Comparison of ENCODE assay signal across 15 cellular contexts in genomic region chr22:49020314-49020713, GRCh38.
DNase-seq lines count a peak whose midpoint lies in the region; ATAC-seq, FAIRE-seq and TF ChIP-seq lines count a peak whose summit lies in the region.
"Had no signal": no experiment of that assay in that cellular context is flagged by ENCODE, and none has a peak within 500 bp of the region (broad histone marks: within the 10 kb centered on the region; RNA-seq: fewer than 3 reads in every experiment).

No MANE protein-coding gene starts in this region.

- no peak overlapping the region for H2AFZ ChIP-seq in osteoblast (ENCODE audit: low read length)

- H3K27ac ChIP-seq in kidney (ENCODE audit: low read depth in 2 of 2, low read length in 2 of 2) (no peak overlapping the region), osteoblast (ENCODE audit: low read depth, low read length) (no peak overlapping the region), testis (no peak overlapping the region)
- H3K27ac ChIP-seq: BLaER1 treated with 17β-estradiol and CSF1 and Interleukin-3, amounts not matched to agents 10 nM and 100 nM had no signal

- intact Hi-C loops in cardiac septum (cut with DNase I) (no loop called here), Right ventricle myocardium inferior (cut with DNase I) (no loop called here), kidney (cut with DNase I) (no loop called here), testis (cut with DNase I; ENCODE audit: low total_unique reads) (no loop called here)

- no peaks in the 10 kb centered on the region for H3K9me3 ChIP-seq in kidney (ENCODE audit: control insufficient read depth in 1 of 2, low read length in 2 of 2)
- H3K9me3 ChIP-seq in osteoblast (ENCODE audit: low read depth, low read length) = no peaks in the 10 kb centered on the region
- H3K9me3 ChIP-seq in testis = no peaks in the 10 kb centered on the region
- H3K9me3 ChIP-seq: BLaER1 treated with 17β-estradiol and CSF1 and Interleukin-3, amounts not matched to agents 10 nM and 100 nM had no signal

- H3K9ac ChIP-seq in kidney (ENCODE audit: low read length in 2 of 2) = no peak overlapping the region
- H3K9ac ChIP-seq: BLaER1 treated with 17β-estradiol and CSF1 and Interleukin-3, amounts not matched to agents 10 nM and 100 nM had no signal

- H3K27me3 ChIP-seq in osteoblast (ENCODE audit: insufficient read depth, low read length) (no peaks in the 10 kb centered on the region), testis (no peaks in the 10 kb centered on the region)

- TF ChIP-seq CTCF in kidney (IDR thresholded peaks at IDR 0.05; ENCODE audit: borderline replicate concordance, extremely low read depth, insufficient read depth) (no peak), osteoblast (IDR thresholded peaks at IDR 0.05; ENCODE audit: extremely low read depth, low read depth, low read length) (no peak), testis (IDR thresholded peaks at IDR 0.05) (no peak)

- no peak for FAIRE-seq in kidney (lab: Jason Lieb, UNC)
- FAIRE-seq: GM12878, H1 had no signal

- no peak for TF ChIP-seq POLR2A in testis (IDR thresholded peaks at IDR 0.05)

- H4K20me1 ChIP-seq in osteoblast (ENCODE audit: insufficient read depth, low read length) = no peaks in the 10 kb centered on the region

- no peak for ATAC-seq in Right ventricle myocardium inferior
- ATAC-seq in HG03460 (IDR thresholded peaks at IDR 0.05; ENCODE audit: unreplicated experiment) = no peak
- ATAC-seq: CD8-positive, alpha-beta T cell; GM12878 had no signal

- no peaks in the 10 kb centered on the region for H3K36me3 ChIP-seq in kidney (ENCODE audit: control insufficient read depth in 1 of 2, insufficient read depth in 2 of 2, low read length in 2 of 2)
- H3K36me3 ChIP-seq in osteoblast (ENCODE audit: insufficient read depth, low read length) = no peaks in the 10 kb centered on the region
- no peaks in the 10 kb centered on the region for H3K36me3 ChIP-seq in testis (ENCODE audit: low read depth, missing control alignments)
- H3K36me3 ChIP-seq: BLaER1 treated with 17β-estradiol and CSF1 and Interleukin-3, amounts not matched to agents 10 nM and 100 nM had no signal

- H3K4me1 ChIP-seq in kidney (ENCODE audit: control insufficient read depth in 1 of 2, insufficient read depth in 1 of 2, low read depth in 1 of 2, low read length in 2 of 2) (no peaks in the 10 kb centered on the region), osteoblast (ENCODE audit: insufficient read depth, low read length) (no peaks in the 10 kb centered on the region), testis (peaks cover 27% of the 10 kb centered on the region)
- H3K4me1 ChIP-seq: BLaER1 treated with 17β-estradiol and CSF1 and Interleukin-3, amounts not matched to agents 10 nM and 100 nM had no signal

- H3K4me3 ChIP-seq in kidney (ENCODE audit: low read length in 2 of 2) = no peak overlapping the region
- no peak overlapping the region for H3K4me3 ChIP-seq in osteoblast (ENCODE audit: insufficient read depth, low read length)
- H3K4me3 ChIP-seq in testis = no peak overlapping the region
- H3K4me3 ChIP-seq: BLaER1 treated with 17β-estradiol and CSF1 and Interleukin-3, amounts not matched to agents 10 nM and 100 nM; GM12878 had no signal

- no peaks in the 10 kb centered on the region for H3K79me2 ChIP-seq in osteoblast (ENCODE audit: insufficient read depth, low read length)

- peak; percentile 31 for DNase-seq in cardiac septum (ENCODE audit: low spot score)
- DNase-seq in Right ventricle myocardium inferior (ENCODE audit: missing footprints) = no peak
- DNase-seq in kidney = peak; percentile 9
- peak; percentile 58 for DNase-seq in osteoblast (ENCODE audit: insufficient read length, low spot score, missing footprints)
- DNase-seq in testis = peak; percentile 67
- DNase-seq in SK-N-DZ (ENCODE audit: low spot score) = no peak
- DNase-seq in NCI-H146 treated with DMSO at 0.1 percent for 48 hours (lab: John Stamatoyannopoulos, UW; ENCODE audit: unreplicated experiment) = no peak
- DNase-seq: Calu3; CD8-positive, alpha-beta T cell; DMS79 treated with DMSO at 0.1 percent for 48 hours; GF-D8 had no signal

- 71 to 75% methylated on average over 7 of the region's 7 CpGs for WGBS in testis, 2 donors

- no peak overlapping the region for H3K4me2 ChIP-seq in osteoblast (ENCODE audit: insufficient read depth, low read length)

Comparison
In these comparisons a context has a peak if more than half of its experiments do, and no peak if none do; other contexts are left out.
1. DNase-seq: peak in cardiac septum (single experiment), kidney (single experiment), osteoblast (single experiment) and testis (single experiment); none in Right ventricle myocardium inferior (single experiment), SK-N-DZ (single experiment) and NCI-H146 treated with DMSO at 0.1 percent for 48 hours (single experiment).